In genomic region chr1:21902378-21903012, GRCh38 we compare ENCODE assay signal across 2 cellular contexts.
TF ChIP-seq lines count a peak whose summit lies in the region.

No MANE protein-coding gene starts in this region.

TF ChIP-seq in GM12878, 131 proteins besides CTCF, POLR2A, EP300 and RAD21 (continued from another document):
- TF ChIP-seq SPI1 (IDR thresholded peaks at IDR 0.05; ENCODE audit: borderline replicate concordance, insufficient read depth, low read depth, low read length) (no peak), NFXL1 (IDR thresholded peaks at IDR 0.05; ENCODE audit: borderline replicate concordance) (0 out of 2 replicates have a peak, but pooled peaks have one; percentile 44), NR2F1 (conservative IDR thresholded peaks at IDR 0.05) (0 out of 2 replicates have a peak, but pooled peaks have one; percentile 22), E4F1 (IDR thresholded peaks at IDR 0.05; ENCODE audit: borderline replicate concordance, partially characterized antibody) (no peak)

TF ChIP-seq in liver, 16 proteins besides CTCF, POLR2A, EP300 and RAD21 (continued from another document):
- no peak for TF ChIP-seq FOXA2 (IDR thresholded peaks at IDR 0.05)
- TF ChIP-seq HNF4G (IDR thresholded peaks at IDR 0.05), result no peak
- no peak for TF ChIP-seq REST (IDR thresholded peaks at IDR 0.05)
- TF ChIP-seq JUND (IDR thresholded peaks at IDR 0.05), result no peak
- peak; percentile 16 to 39 for TF ChIP-seq HNF4A (conservative IDR thresholded peaks at IDR 0.05)
- no peak for TF ChIP-seq MAX (IDR thresholded peaks at IDR 0.05)
- no peak for TF ChIP-seq ATF3 (IDR thresholded peaks at IDR 0.05)
- no peak for TF ChIP-seq ZBTB33 (IDR thresholded peaks at IDR 0.05)
- peak; percentile 42 to 65 for TF ChIP-seq RXRA (IDR thresholded peaks at IDR 0.05)
- TF ChIP-seq EGR1 (IDR thresholded peaks at IDR 0.05; ENCODE audit: low read depth in 2 of 2), result no peak
- no peak for TF ChIP-seq SP1 (IDR thresholded peaks at IDR 0.05)
- TF ChIP-seq GABPA (IDR thresholded peaks at IDR 0.05 in 1 of 2, conservative IDR thresholded peaks at IDR 0.05 in 1 of 2), result no peak
